Comparison of ENCODE assay signal across 8 cellular contexts in genomic region chr19:48714759-48715261, GRCh38. TPM values are rescaled to one million over a fixed set of nuclear protein-coding genes. Genes with fewer than 3 reads are reported as not detected.
DNase-seq lines count a peak whose midpoint lies in the region; ATAC-seq, FAIRE-seq and TF ChIP-seq lines count a peak whose summit lies in the region.

No MANE protein-coding gene starts in this region.

- CTCF ChIA-PET in CD8-positive, alpha-beta T cell (lab: Charles Lee) = interaction anchor here (2.3 kb wide), 1 partner anchor 24 kb away, joined by 7 read pairs; no protein-coding TSS in a partner anchor
- CTCF ChIA-PET in Panc1 (lab: Charles Lee) = interaction anchor here (0.7 to 1.0 kb wide), 2 partner anchors 24 to 52 kb away, joined by 3 to 5 read pairs; no protein-coding TSS in a partner anchor

- no peaks in the 10 kb centered on the region for H3K36me3 ChIP-seq in CD8-positive, alpha-beta T cell (ENCODE audit: insufficient read depth, low read length)
- H3K36me3 ChIP-seq in Panc1 (ENCODE audit: control insufficient read depth, insufficient read depth, low read length) (no peaks in the 10 kb centered on the region; the same call in 1 of the 2 replicates), esophagus (ENCODE audit: control insufficient read depth in 2 of 2, insufficient read depth in 2 of 2, low read length in 1 of 2) (no peaks in the 10 kb centered on the region), ovary (no peaks in the 10 kb centered on the region)

- no peak for TF ChIP-seq EP300 in ovary (IDR thresholded peaks at IDR 0.05)

- no peak for FAIRE-seq in D721Med (lab: Jason Lieb, UNC)

- H3K4me1 Mint-ChIP-seq in CD8-positive, alpha-beta T cell (ENCODE audit: low read depth) = peaks cover 18% of the 10 kb centered on the region

- ATAC-seq in CD8-positive, alpha-beta T cell = no peak
- ATAC-seq in Panc1 (no peak), HG03025 (IDR thresholded peaks at IDR 0.05; ENCODE audit: low FRiP score, unreplicated experiment) (no peak)

- 33 to 34% methylated on average over 13 of the region's 13 CpGs for WGBS in esophagus, 2 donors
- 18 to 26% (median 23%) methylated on average over 13 of the region's 13 CpGs for WGBS in ovary, 3 donors

- no peak for TF ChIP-seq CTCF in CD8-positive, alpha-beta T cell (IDR thresholded peaks at IDR 0.05)
- no peak for TF ChIP-seq CTCF in Panc1 (IDR thresholded peaks at IDR 0.05)
- TF ChIP-seq CTCF in ovary (IDR thresholded peaks at IDR 0.05) = no peak
- no peak for TF ChIP-seq CTCF in D721Med (IDR thresholded peaks at IDR 0.05; ENCODE audit: insufficient read depth, missing control alignments)

- H3K27ac Mint-ChIP-seq in CD8-positive, alpha-beta T cell = peak overlapping the region; percentile 66

- H3K27ac ChIP-seq in CD8-positive, alpha-beta T cell (ENCODE audit: low read depth, low read length) = peak overlapping the region; percentile 45
- H3K27ac ChIP-seq in Panc1 (ENCODE audit: low read length) = peak overlapping the region; percentile 91
- peak overlapping the region; percentile 79 to 94 for H3K27ac ChIP-seq in esophagus (ENCODE audit: low read depth in 2 of 2, low read length in 1 of 2)
- H3K27ac ChIP-seq in ovary = peak overlapping the region; percentile 26 to 79

- no peaks in the 10 kb centered on the region for H3K9me3 Mint-ChIP-seq in CD8-positive, alpha-beta T cell

- peaks cover 20% of the 10 kb centered on the region for H3K4me1 ChIP-seq in CD8-positive, alpha-beta T cell (ENCODE audit: insufficient read depth, low read length)
- no peaks in the 10 kb centered on the region; the same call in 1 of the 2 replicates for H3K4me1 ChIP-seq in Panc1 (ENCODE audit: control insufficient read depth, insufficient read depth, low read length)
- peaks cover 8 to 22% of the 10 kb centered on the region in 2 donors for H3K4me1 ChIP-seq in esophagus (ENCODE audit: control insufficient read depth in 2 of 2, insufficient read depth in 2 of 2, low read length in 1 of 2)
- peaks cover 33% of the 10 kb centered on the region for H3K4me1 ChIP-seq in ovary (ENCODE audit: insufficient read depth)

- H3K9me3 ChIP-seq in CD8-positive, alpha-beta T cell (ENCODE audit: low read length) = no peaks in the 10 kb centered on the region
- H3K9me3 ChIP-seq in Panc1 (ENCODE audit: control insufficient read depth, insufficient read depth, low read depth, low read length) = no peaks in the 10 kb centered on the region
- peaks cover 0 to 2% of the 10 kb centered on the region in 2 donors for H3K9me3 ChIP-seq in esophagus (ENCODE audit: control insufficient read depth in 2 of 2, insufficient read depth in 1 of 2, low read depth in 1 of 2, low read length in 1 of 2)
- no peaks in the 10 kb centered on the region for H3K9me3 ChIP-seq in ovary

- peak overlapping the region; percentile 85 for H3K4me3 Mint-ChIP-seq in CD8-positive, alpha-beta T cell

- peak overlapping the region; percentile 83 for H3K4me3 ChIP-seq in CD8-positive, alpha-beta T cell (ENCODE audit: low read depth, low read length)
- H3K4me3 ChIP-seq in Panc1 (ENCODE audit: low read depth in 2 of 2, low read length in 2 of 2) (peak overlapping the region; percentile 61 to 66), esophagus (ENCODE audit: low read depth in 1 of 2, low read length in 2 of 2) (peak overlapping the region; percentile 39 to 47), ovary (peak overlapping the region; percentile 35)

- in situ Hi-C loops in Panc1 (cut with HindIII; ENCODE audit: low pct_unique_long_range_greater_than_20kb, low sequenced_read_pairs) = no loop called here

- peaks cover 2% of the 10 kb centered on the region for H3K36me3 Mint-ChIP-seq in CD8-positive, alpha-beta T cell

- DNase-seq in CD8-positive, alpha-beta T cell = no peak
- no peak for DNase-seq in Panc1 (ENCODE audit: low read depth, low spot score)
- DNase-seq in ovary = peak in 1 of 5 donors; percentile 25
- DNase-seq in D721Med (ENCODE audit: insufficient read length, low spot score) = no peak
- DNase-seq in effector CD4-positive, alpha-beta T cell = no peak
- DNase-seq in DMS114 treated with DMSO at 0.1 percent for 48 hours (lab: John Stamatoyannopoulos, UW; ENCODE audit: unreplicated experiment) = no peak

- BruUV-seq in Panc1 (replicated peaks; lab: Mats Ljungman, UMichigan) = no TSS peak

- H3K27me3 ChIP-seq in CD8-positive, alpha-beta T cell (ENCODE audit: insufficient read depth, low read length) = no peaks in the 10 kb centered on the region
- no peaks in the 10 kb centered on the region for H3K27me3 ChIP-seq in Panc1 (ENCODE audit: control insufficient read depth, insufficient read depth, low read length)
- H3K27me3 ChIP-seq in esophagus (ENCODE audit: control insufficient read depth in 1 of 2, insufficient read depth in 2 of 2, low read length in 2 of 2) = no peaks in the 10 kb centered on the region
- H3K27me3 ChIP-seq in ovary = no peaks in the 10 kb centered on the region

- TF ChIP-seq POLR2A in ovary (IDR thresholded peaks at IDR 0.05) = no peak

- POLR2A ChIA-PET in CD8-positive, alpha-beta T cell (lab: Charles Lee) = interaction anchor here (0.8 to 2.9 kb wide), 4 partner anchors 10 to 86 kb away, joined by 3 to 12 read pairs (median 6); partner anchors contain the start of gene CA11
- POLR2A ChIA-PET in Panc1 (lab: Charles Lee) = interaction anchor here (0.6 to 0.7 kb wide), 2 partner anchors 56 to 70 kb away, joined by 3 to 5 read pairs; no protein-coding TSS in a partner anchor

- H3K27me3 Mint-ChIP-seq in CD8-positive, alpha-beta T cell (ENCODE audit: low read depth) = no peaks in the 10 kb centered on the region

- intact Hi-C loops in CD8-positive, alpha-beta T cell (cut with DNase I, micrococcal nuclease) = loop anchor here (1.0 to 5.0 kb wide), 5 partner anchors 23 to 96 kb away; partner anchors contain the start of genes CA11 (in 2 of the 2), DBP (in 1 of the 2), RPL18 (in 1 of the 2) and SPHK2 (in 1 of the 2)
- intact Hi-C loops in Panc1 (cut with micrococcal nuclease; ENCODE audit: unreplicated experiment) = no loop called here
- intact Hi-C loops in ovary (cut with DNase I) = loop anchor here in 2 of 4 donors (5.0 to 10.0 kb wide), 2 partner anchors 38 to 70 kb away; partner anchors contain the start of gene CA11 (in 1 of the 2)

RNA-seq across cellular contexts. Expression of gene MAMSTR, which starts 4.7 kb away (rescaled TPM):
- under 1 TPM; 0.17 to 0.65 TPM for total RNA-seq in CD8-positive, alpha-beta T cell
- total RNA-seq in Panc1 (2021; ENCODE audit: unreplicated experiment) = 3.3 TPM
- 5.8 TPM for polyA plus RNA-seq in Panc1 (2012; ENCODE audit: insufficient read length)
- polyA plus RNA-seq in esophagus = 1 to 10 TPM in 1 of 2 donors, under 1 TPM in 1; 0.96 to 1.6 TPM
- total RNA-seq in ovary = 10 to 100 TPM in 5 of 7 donors, 1 to 10 TPM in 2; 1.3 to 17.1 (median 11.2) TPM
- polyA plus RNA-seq in ovary = 1 to 10 TPM; 3.7 to 5.7 TPM

RNA-seq across cellular contexts. Expression of gene FUT2, which starts 19.0 kb away (rescaled TPM):
- not detected for total RNA-seq in CD8-positive, alpha-beta T cell
- total RNA-seq in Panc1 (2021; ENCODE audit: unreplicated experiment) (0.08 TPM), ovary (1 to 10 TPM in 5 of 7 donors, not detected in 2; 1.0 to 2.5 (median 2.4) TPM)
- 0.82 TPM for polyA plus RNA-seq in Panc1 (2012; ENCODE audit: insufficient read length)
- polyA plus RNA-seq in esophagus (10 to 100 TPM; 34.5 to 51.8 TPM), ovary (under 1 TPM; 0.10 to 0.23 TPM)

RNA-seq across cellular contexts. Expression of gene RASIP1, which starts 25.6 kb away (rescaled TPM):
- 1 to 10 TPM in 1 of 2 experiments, under 1 TPM in 1; 0.64 to 1.1 TPM for total RNA-seq in CD8-positive, alpha-beta T cell
- 0.41 TPM for total RNA-seq in Panc1 (2021; ENCODE audit: unreplicated experiment)
- polyA plus RNA-seq in Panc1 (2012; ENCODE audit: insufficient read length) = 0.92 TPM
- polyA plus RNA-seq in esophagus = 10 to 100 TPM in 1 of 2 donors, 1 to 10 TPM in 1; 7.0 to 11.4 TPM
- total RNA-seq in ovary = 10 to 100 TPM in 5 of 7 donors, 1 to 10 TPM in 2; 4.9 to 25.9 (median 14.2) TPM
- polyA plus RNA-seq in ovary = 10 to 100 TPM in 1 of 2 donors, 1 to 10 TPM in 1; 4.1 to 18.4 TPM

RNA-seq across cellular contexts. Expression of gene IZUMO1, which starts 31.9 kb away (rescaled TPM):
- not detected for total RNA-seq in CD8-positive, alpha-beta T cell
- total RNA-seq in Panc1 (2021; ENCODE audit: unreplicated experiment) = not detected
- polyA plus RNA-seq in Panc1 (2012; ENCODE audit: insufficient read length) = not detected
- polyA plus RNA-seq in esophagus = under 1 TPM; 0.16 to 0.39 TPM
- under 1 TPM in 2 of 7 donors, not detected in 5; 0.11 to 0.67 TPM for total RNA-seq in ovary
- under 1 TPM; 0.08 to 0.13 TPM for polyA plus RNA-seq in ovary

RNA-seq across cellular contexts. Expression of gene FUT1, which starts 37.6 kb away (rescaled TPM):
- total RNA-seq in CD8-positive, alpha-beta T cell = not detected
- total RNA-seq in Panc1 (2021; ENCODE audit: unreplicated experiment) (0.13 TPM), ovary (1 to 10 TPM in 3 of 7 donors, under 1 TPM in 4; 0.48 to 4.0 (median 0.87) TPM)
- not detected for polyA plus RNA-seq in Panc1 (2012; ENCODE audit: insufficient read length)
- polyA plus RNA-seq in esophagus (1 to 10 TPM; 1.1 to 2.4 TPM), ovary (1 to 10 TPM; 1.3 to 1.4 TPM)
